ENCODE assay signal across 9 cellular contexts in the genomic region with DNA sequence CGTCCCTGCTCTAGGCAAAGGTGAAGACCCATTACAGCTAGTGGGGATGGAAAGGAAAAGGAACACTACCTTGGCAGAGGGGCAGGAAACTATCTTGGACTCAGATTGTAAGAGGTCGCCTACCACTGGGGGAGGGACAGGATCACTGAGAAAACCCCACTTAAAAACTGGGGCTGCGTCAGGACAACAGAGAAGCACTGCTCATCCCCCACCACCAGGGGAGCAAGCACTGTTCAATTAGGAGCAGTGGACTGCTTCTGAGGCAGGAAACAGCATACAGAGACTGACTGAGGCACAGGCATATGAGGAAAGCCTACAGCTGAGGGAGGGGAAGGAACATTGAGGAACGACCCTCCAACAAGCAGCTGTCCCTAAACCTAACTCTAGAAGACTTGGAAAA. TPM values are rescaled to one million over a fixed set of nuclear protein-coding genes. Genes with fewer than 3 reads are reported as not detected.
DNase-seq lines count a peak whose midpoint lies in the region; ATAC-seq and TF ChIP-seq lines count a peak whose summit lies in the region.
"Had no signal": no experiment of that assay in that cellular context is flagged by ENCODE, and none has a peak within 500 bp of the region (broad histone marks: within the 10 kb centered on the region; RNA-seq: fewer than 3 reads in every experiment).

No MANE protein-coding gene starts in this region.

- H3K4me3 Mint-ChIP-seq in HFFc6 = no peak overlapping the region
- H3K4me3 Mint-ChIP-seq: naive thymus-derived CD8-positive, alpha-beta T cell had no signal

- no peaks in the 10 kb centered on the region; the same call in none of the 2 replicates for H3K27me3 Mint-ChIP-seq in HFFc6 (ENCODE audit: insufficient read depth)

- no peak overlapping the region for H3K27ac ChIP-seq in OCI-LY7 (ENCODE audit: low read depth, low read length, poor library complexity, severe bottlenecking)
- peak overlapping the region in 4 of 12 donors; percentile 1 to 33 (median 12) for H3K27ac ChIP-seq in heart left ventricle
- no peak overlapping the region for H3K27ac ChIP-seq in uterus

- H3K4me1 Mint-ChIP-seq in HFFc6 (ENCODE audit: low read depth) = no peaks in the 10 kb centered on the region
- H3K4me1 Mint-ChIP-seq: naive thymus-derived CD8-positive, alpha-beta T cell had no signal

- intact Hi-C loops in OCI-LY7 (cut with micrococcal nuclease; ENCODE audit: unreplicated experiment) = no loop called here
- intact Hi-C loops in heart left ventricle (cut with DNase I) = no loop called here
- intact Hi-C loops in uterus (cut with DNase I; ENCODE audit: low total_unique reads) = no loop called here

- peak in 2 of 4 donors; percentile 52 to 64 for ATAC-seq in heart left ventricle

- POLR2A ChIA-PET in OCI-LY7 (lab: Charles Lee) = interaction anchor here (0.6 kb wide), 1 partner anchor 31 kb away, joined by 3 read pairs; no protein-coding TSS in a partner anchor

- H3K27ac Mint-ChIP-seq in HFFc6 = no peak overlapping the region
- H3K27ac Mint-ChIP-seq: naive thymus-derived CD8-positive, alpha-beta T cell had no signal

- H3K9me3 Mint-ChIP-seq in HFFc6 = peaks cover 6% of the 10 kb centered on the region
- H3K9me3 Mint-ChIP-seq: naive thymus-derived CD8-positive, alpha-beta T cell had no signal

- CTCF ChIA-PET in OCI-LY7 (lab: Charles Lee; ENCODE audit: unreplicated experiment) = no interaction called here

- H3K79me2 ChIP-seq in OCI-LY7 (ENCODE audit: insufficient read depth, low read depth, low read length) = no peaks in the 10 kb centered on the region

- H3K36me3 ChIP-seq in OCI-LY7 (ENCODE audit: insufficient read depth, low read length) (no peaks in the 10 kb centered on the region), heart left ventricle (peaks cover 0 to 57% (median 4%) of the 10 kb centered on the region in 9 donors), uterus (no peaks in the 10 kb centered on the region)

- no peaks in the 10 kb centered on the region for H3K4me1 ChIP-seq in OCI-LY7 (ENCODE audit: insufficient read depth, low read length, poor library complexity, severe bottlenecking)
- peaks cover 0 to 12% (median 0%) of the 10 kb centered on the region in 12 donors for H3K4me1 ChIP-seq in heart left ventricle
- H3K4me1 ChIP-seq in uterus = no peaks in the 10 kb centered on the region

- H3K27me3 ChIP-seq in heart left ventricle (no peaks in the 10 kb centered on the region), uterus (no peaks in the 10 kb centered on the region)

- peak; percentile 65 for DNase-seq in activated effector memory CD4-positive, alpha-beta T cell treated with anti-CD3 and anti-CD28 coated beads, Interleukin-2, amount 50 U/mL, for 16 hours
- no peak for DNase-seq in activated effector memory CD4-positive, alpha-beta T cell treated with Interleukin-2 at 50 U/mL for 16 hours
- DNase-seq in HFFc6 = no peak
- DNase-seq in OCI-LY7 (ENCODE audit: low spot score) = peak; percentile 70
- DNase-seq in heart left ventricle = no peak
- no peak for DNase-seq in uterus
- no peak for DNase-seq in NCI-H187 (lab: John Stamatoyannopoulos, UW)
- no peak for DNase-seq in central memory CD4-positive, alpha-beta T cell

- no TSS peak for BruUV-seq in OCI-LY7 (replicated peaks; lab: Mats Ljungman, UMichigan)

- H3K9me2 ChIP-seq in OCI-LY7 (ENCODE audit: insufficient read depth, low read length) = no peaks in the 10 kb centered on the region

- 57 to 66% (median 64%) methylated on average over 4 of the region's 4 CpGs for WGBS in heart left ventricle, 4 donors

- no peaks in the 10 kb centered on the region for H4K20me1 ChIP-seq in OCI-LY7 (ENCODE audit: insufficient read depth, low read length)

- TF ChIP-seq POLR2A in heart left ventricle (IDR thresholded peaks at IDR 0.05) (no peak), uterus (IDR thresholded peaks at IDR 0.05) (no peak)

- TF ChIP-seq CTCF in HFFc6 (IDR thresholded peaks at IDR 0.05) (peak; percentile 62), OCI-LY7 (conservative IDR thresholded peaks at IDR 0.05; ENCODE audit: low read length) (peak; percentile 79), heart left ventricle (IDR thresholded peaks at IDR 0.05) (peak in 10 of 12 donors; percentile 21 to 61 (median 30)), uterus (IDR thresholded peaks at IDR 0.05) (no peak)

- no peak overlapping the region for H3K4me2 ChIP-seq in OCI-LY7 (ENCODE audit: low read length)

- H3K9me3 ChIP-seq in OCI-LY7 (ENCODE audit: low read length) (no peaks in the 10 kb centered on the region), heart left ventricle (no peaks in the 10 kb centered on the region), uterus (no peaks in the 10 kb centered on the region)

- peaks cover 16% of the 10 kb centered on the region for H3K36me3 Mint-ChIP-seq in HFFc6 (ENCODE audit: low read depth)

- no peak overlapping the region for H2AFZ ChIP-seq in OCI-LY7 (ENCODE audit: low read length)

- H3K4me3 ChIP-seq in OCI-LY7 (ENCODE audit: low read depth, low read length, poor library complexity, severe bottlenecking) = no peak overlapping the region
- no peak overlapping the region for H3K4me3 ChIP-seq in heart left ventricle
- no peak overlapping the region for H3K4me3 ChIP-seq in uterus

RNA-seq across cellular contexts. Expression of a gene that starts 20.8 kb away (rescaled TPM):
- total RNA-seq in HFFc6 (2021; fragmentation: NEBNext Ultra II Directional; extraction: Animal tissue kit (Norgen Biotek cat#: 25700)) = 10 to 100 TPM; 35.9 to 44.2 (median 42.1) TPM
- 34.5 and 42.0 TPM in 2 replicates for total RNA-seq in OCI-LY7 (2014; rRNA removed; shearing (Covaris generic))
- total RNA-seq in OCI-LY7 (2022) (46.0 and 54.1 TPM in 2 replicates), heart left ventricle (100 to 1,000 TPM; 110 to 179 (median 160) TPM), uterus (10 to 100 TPM; 11.8 to 32.7 (median 24.7) TPM)
- 10 to 100 TPM; 48.7 to 98.3 TPM for polyA plus RNA-seq in heart left ventricle

Comparison
In these comparisons a context has a peak if more than half of its experiments do, and no peak if none do; other contexts are left out.
1. DNase-seq: peak in activated effector memory CD4-positive, alpha-beta T cell treated with anti-CD3 and anti-CD28 coated beads, Interleukin-2, amount 50 U/mL, for 16 hours (single experiment) and OCI-LY7 (single experiment); none in activated effector memory CD4-positive, alpha-beta T cell treated with Interleukin-2 at 50 U/mL for 16 hours (single experiment), HFFc6 (single experiment), heart left ventricle (0 of 5), uterus (0 of 2), NCI-H187 (0 of 2) and central memory CD4-positive, alpha-beta T cell (single experiment).
2. CTCF ChIP-seq: peak in HFFc6 (single experiment), OCI-LY7 (single experiment) and heart left ventricle (10 of 12); none in uterus (0 of 4).